2 cellular contexts compared by ENCODE assay signal in the genomic region with DNA sequence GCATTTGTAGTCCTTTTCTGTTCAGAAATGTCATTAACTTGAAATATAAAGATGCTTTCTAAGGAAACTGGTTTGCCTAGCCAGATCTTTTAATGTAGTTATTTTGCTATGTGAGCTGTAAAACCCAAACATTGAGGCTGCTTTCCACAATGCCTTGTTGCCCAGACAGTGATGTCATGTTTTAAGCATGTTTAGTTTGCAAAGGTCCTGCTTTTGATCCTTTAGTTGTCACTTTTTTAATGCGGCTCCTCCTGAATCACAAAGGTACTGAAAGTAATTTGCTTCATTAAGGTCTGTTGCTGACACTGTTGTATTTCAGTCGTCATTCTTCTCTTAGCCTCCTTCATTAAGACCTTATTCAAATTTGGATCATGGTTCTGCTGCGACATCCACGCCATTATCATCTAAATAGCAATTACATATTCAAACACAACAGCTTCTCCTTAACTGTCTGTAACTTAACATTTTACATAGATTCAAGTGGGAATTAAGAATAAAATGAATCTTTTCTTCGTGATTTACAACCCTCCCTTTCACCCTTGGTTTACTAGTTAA.
TF ChIP-seq lines count a peak whose summit lies in the region.

No MANE protein-coding gene starts in this region.

TF ChIP-seq in GM23338, 12 proteins besides CTCF, POLR2A, EP300 and RAD21:
- TF ChIP-seq CREB1 (CRISPR knock-in tag; IDR thresholded peaks at IDR 0.05; ENCODE audit: low read depth) (peak; percentile 15; the same call in 1 of the 2 replicates), STAT1 (IDR thresholded peaks at IDR 0.05; ENCODE audit: unreplicated experiment) (no peak)

TF ChIP-seq in endothelial cell of umbilical vein, 7 proteins besides CTCF, POLR2A, EP300 and RAD21:
- TF ChIP-seq MAX (IDR thresholded peaks at IDR 0.05; ENCODE audit: insufficient read depth, insufficient read length) = no peak
- TF ChIP-seq JUN (IDR thresholded peaks at IDR 0.05; ENCODE audit: borderline replicate concordance, insufficient read depth, insufficient read length, low read depth) = no peak
- no peak for TF ChIP-seq GATA2 (IDR thresholded peaks at IDR 0.05; ENCODE audit: insufficient read depth, insufficient read length, low read depth, low read length)
- TF ChIP-seq EZH2 (IDR thresholded peaks at IDR 0.05; ENCODE audit: borderline replicate concordance, low read depth, low read length, severe bottlenecking) = no peak
- no peak for TF ChIP-seq FOS (IDR thresholded peaks at IDR 0.05; ENCODE audit: borderline replicate concordance, insufficient read depth, low read length)
- TF ChIP-seq MYC (IDR thresholded peaks at IDR 0.05; ENCODE audit: low read depth, low read length) = no peak
- no peak for TF ChIP-seq POLR2AphosphoS5 (IDR thresholded peaks at IDR 0.05; ENCODE audit: insufficient read depth, low read depth, low read length)
